Comparison of ENCODE assay signal across 8 cellular contexts in genomic region chr9:129174724-129175514, GRCh38. TPM values are rescaled to one million over a fixed set of nuclear protein-coding genes. Genes with fewer than 3 reads are reported as not detected.
DNase-seq lines count a peak whose midpoint lies in the region; ATAC-seq and TF ChIP-seq lines count a peak whose summit lies in the region.

No MANE protein-coding gene starts in this region.

- H4K20me1 ChIP-seq in fibroblast of lung (ENCODE audit: control insufficient read depth, extremely low read depth, insufficient read depth, low read length): no peaks in the 10 kb centered on the region

- peak overlapping the region; percentile 93 for H3K27ac ChIP-seq in fibroblast of lung (ENCODE audit: insufficient read depth, low read length)
- peak overlapping the region; percentile 99 for H3K27ac ChIP-seq in muscle layer of colon (ENCODE audit: low read depth, low read length)
- peak overlapping the region; percentile 94 to 100 (median 98) for H3K27ac ChIP-seq in thyroid gland

- H3K9ac ChIP-seq in fibroblast of lung (ENCODE audit: insufficient read depth, low read length): peak overlapping the region; percentile 84
- peak overlapping the region; percentile 82 for H3K9ac ChIP-seq in muscle layer of colon (ENCODE audit: low read length)

- peaks cover 21% of the 10 kb centered on the region for H3K79me2 ChIP-seq in fibroblast of lung (ENCODE audit: control insufficient read depth, insufficient read depth, low read length)

- H3K4me1 ChIP-seq in fibroblast of lung (ENCODE audit: control insufficient read depth, extremely low read depth, insufficient read depth, low read length) (peaks cover 18% of the 10 kb centered on the region), muscle layer of colon (ENCODE audit: insufficient read depth, low read length) (peaks cover 18% of the 10 kb centered on the region), thyroid gland (peaks cover 45 to 51% of the 10 kb centered on the region in 2 donors)

- H3K4me3 ChIP-seq in fibroblast of lung (replicated peaks in 1 of 4; ENCODE audit: control extremely low read depth in 1 of 4, insufficient read depth in 1 of 4, low read depth in 3 of 4, low read length in 4 of 4): peak overlapping the region; percentile 80 to 96 (median 95)
- H3K4me3 ChIP-seq in muscle layer of colon (ENCODE audit: low read depth in 1 of 2, low read length in 2 of 2): peak overlapping the region; percentile 79 to 84
- peak overlapping the region; percentile 47 to 81 (median 79) for H3K4me3 ChIP-seq in thyroid gland (replicated peaks in 1 of 3)

- H3K36me3 ChIP-seq in fibroblast of lung (ENCODE audit: control insufficient read depth, insufficient read depth, low read length) (no peaks in the 10 kb centered on the region), muscle layer of colon (ENCODE audit: insufficient read depth, low read length) (no peaks in the 10 kb centered on the region), thyroid gland (no peaks in the 10 kb centered on the region)

- WGBS in thyroid gland, 2 donors: 3% methylated on average over 42 to 50 of the region's 53 CpGs

- H2AFZ ChIP-seq in fibroblast of lung (ENCODE audit: low read length): no peak overlapping the region

- TF ChIP-seq POLR2A in thyroid gland (IDR thresholded peaks at IDR 0.05): peak in 1 of 2 donors; percentile 83

- intact Hi-C loops in thyroid gland (cut with DNase I): loop anchor here (5.0 kb wide), 3 partner anchors 33 to 437 kb away; no protein-coding TSS in a partner anchor

- H3K9me3 ChIP-seq in fibroblast of lung (ENCODE audit: control insufficient read depth, insufficient read depth, low read depth, low read length): no peaks in the 10 kb centered on the region
- no peaks in the 10 kb centered on the region for H3K9me3 ChIP-seq in muscle layer of colon (ENCODE audit: low read length)
- no peaks in the 10 kb centered on the region for H3K9me3 ChIP-seq in thyroid gland

- H3K4me2 ChIP-seq in fibroblast of lung (ENCODE audit: extremely low read depth, insufficient read depth, low read length): peak overlapping the region; percentile 91

- H3K27me3 ChIP-seq in fibroblast of lung (ENCODE audit: control insufficient read depth, insufficient read depth, low read length): no peaks in the 10 kb centered on the region
- H3K27me3 ChIP-seq in muscle layer of colon (ENCODE audit: control insufficient read depth in 1 of 2, insufficient read depth in 2 of 2, low read length in 2 of 2): no peaks in the 10 kb centered on the region
- no peaks in the 10 kb centered on the region for H3K27me3 ChIP-seq in thyroid gland

- no peak for ATAC-seq in GM19467 (IDR thresholded peaks at IDR 0.05; ENCODE audit: unreplicated experiment)

- TF ChIP-seq CTCF in fibroblast of lung (conservative IDR thresholded peaks at IDR 0.05 in 1 of 2, IDR thresholded peaks at IDR 0.05 in 1 of 2; ENCODE audit: low read depth in 1 of 2, low read length in 2 of 2): peak in 1 of 2 donors; percentile 11
- TF ChIP-seq CTCF in thyroid gland (IDR thresholded peaks at IDR 0.05): peak in 1 of 6 experiments; percentile 18

- peak; percentile 33 for DNase-seq in activated CD4-positive, alpha-beta T cell treated with anti-CD3 and anti-CD28 coated beads for 48 hours
- DNase-seq in activated CD4-positive, alpha-beta T cell treated with anti-CD3 and anti-CD28 coated beads for 1 hour: no peak
- DNase-seq in NCI-H2196 (lab: John Stamatoyannopoulos, UW; ENCODE audit: unreplicated experiment) (peak; percentile 64), fibroblast of lung (ENCODE audit: low read depth in 2 of 2) (peak; percentile 91 to 94), thyroid gland (peak; percentile 88 to 89)
- DNase-seq in activated T-cell treated with anti-CD3 and anti-CD28 coated beads, Interleukin-2, amount 50 U/mL, for 48 hours: peak; percentile 43 to 58

RNA-seq across cellular contexts. Expression of gene IER5L, which starts 3.1 kb away (rescaled TPM):
- 71.5 and 97.3 TPM in 2 replicates for total RNA-seq in fibroblast of lung
- 4.1 and 9.2 TPM in 2 replicates for polyA plus RNA-seq in fibroblast of lung
- 13.6 and 19.5 TPM in 2 replicates for polyA plus RNA-seq in fibroblast of lung (2012)
- polyA minus RNA-seq in fibroblast of lung (ENCODE audit: low replicate concordance): 4.1 and 7.5 TPM in 2 replicates
- 10 to 100 TPM in 3 of 4 donors, 1 to 10 TPM in 1; 7.8 to 20.2 (median 12.6) TPM for total RNA-seq in thyroid gland
